30 cellular contexts compared by ENCODE assay signal in genomic region chr4:155037031-155037430, GRCh38.
"Had no signal": no experiment of that assay in that cellular context is flagged by ENCODE, and none has a peak within 500 bp of the region (broad histone marks: within the 10 kb centered on the region; RNA-seq: fewer than 3 reads in every experiment).

No MANE protein-coding gene starts in this region.

- H3K4me3 ChIP-seq: neural progenitor cell, ovary, psoas muscle, skin epidermis, smooth muscle cell, spleen, stomach, thoracic aorta, thyroid gland, tibial nerve, upper lobe of right lung, uterus had no signal

- H3K27ac ChIP-seq: neural progenitor cell, ovary, parathyroid adenoma, psoas muscle, skin epidermis, spleen, stomach, thoracic aorta, thyroid gland, tibial nerve, upper lobe of right lung, uterus had no signal

- H3K9ac ChIP-seq: neural progenitor cell, parathyroid adenoma had no signal

- H3K4me2 ChIP-seq: neural progenitor cell, smooth muscle cell had no signal

- H3K27me3 ChIP-seq: neural progenitor cell, ovary, spleen, stomach, thyroid gland, tibial nerve, upper lobe of right lung, uterus had no signal

- ATAC-seq: naive thymus-derived CD4-positive, alpha-beta T cell; natural killer cell; psoas muscle; right cardiac atrium; sciatic nerve; stimulated activated memory B cell treated with anti-CD40 and anti-IgM and Interleukin-4, amounts not matched to agents 10 μg/mL and 1 μg/mL and 100 μg/mL, for 72 hours; stimulated activated naive CD8-positive, alpha-beta T cell treated with anti-CD3 and anti-CD28 coated beads, Interleukin-15, Interleukin-2, amounts not matched to agents 100 U/mL and 50 U/mL, for 24 hours; upper lobe of right lung had no signal

- DNase-seq: naive thymus-derived CD4-positive, alpha-beta T cell; natural killer cell; occipital lobe; ovary; posterior cingulate gyrus; psoas muscle; right cardiac atrium; spleen; stimulated activated CD4-positive, alpha-beta T cell treated with anti-CD3 and anti-CD28 coated beads, Interleukin-12 subunit alpha, Interleukin-12 subunit beta, amount 100 ng/mL, for 4 hours; stimulated activated CD4-positive, alpha-beta T cell treated with anti-CD3 and anti-CD28 coated beads, Interleukin-1b, Interleukin-23, amount 100 ng/mL, for 48 hours; stimulated activated CD4-positive, alpha-beta T cell treated with anti-CD3 and anti-CD28 coated beads, Interleukin-4, amount 100 ng/mL, for 1 hour; stimulated activated CD4-positive, alpha-beta T cell treated with anti-CD3 and anti-CD28 coated beads, Interleukin-4, amount 100 ng/mL, for 4 hours; stimulated activated CD8-positive, alpha-beta memory T cell treated with anti-CD3 and anti-CD28 coated beads, Interleukin-4, amount 100 ng/mL, for 48 hours; stimulated activated naive CD4-positive, alpha-beta T cell; stimulated activated naive CD8-positive, alpha-beta T cell treated with anti-CD3 and anti-CD28 coated beads, Interleukin-15, Interleukin-2, amounts not matched to agents 100 U/mL and 50 U/mL, for 24 hours; stomach; thyroid gland; upper lobe of right lung; uterus had no signal

- H3K36me3 ChIP-seq: neural progenitor cell, ovary, spleen, stomach, thoracic aorta, thyroid gland, tibial nerve, upper lobe of right lung, uterus had no signal

- H3K4me3 Mint-ChIP-seq: naive thymus-derived CD4-positive, alpha-beta T cell; natural killer cell; nephron; neural progenitor cell; stimulated activated memory B cell treated with anti-CD40 and anti-IgM and Interleukin-4, amounts not matched to agents 10 μg/mL and 1 μg/mL and 100 μg/mL, for 72 hours; type B pancreatic cell had no signal

- H3K4me1 ChIP-seq: neural progenitor cell, parathyroid adenoma, psoas muscle, spleen, thyroid gland, tibial nerve, upper lobe of right lung, uterus had no signal

- H3K27ac Mint-ChIP-seq: naive thymus-derived CD4-positive, alpha-beta T cell; natural killer cell; nephron; neural progenitor cell; progenitor cell of endocrine pancreas; stimulated activated memory B cell treated with anti-CD40 and anti-IgM and Interleukin-4, amounts not matched to agents 10 μg/mL and 1 μg/mL and 100 μg/mL, for 72 hours; type B pancreatic cell had no signal

- H3K9me3 ChIP-seq: ovary, spleen, stomach, thoracic aorta, thyroid gland, upper lobe of right lung, uterus had no signal

- H3K27me3 Mint-ChIP-seq: progenitor cell of endocrine pancreas; stimulated activated memory B cell treated with anti-CD40 and anti-IgM and Interleukin-4, amounts not matched to agents 10 μg/mL and 1 μg/mL and 100 μg/mL, for 72 hours had no signal

- H3K4me1 Mint-ChIP-seq: naive thymus-derived CD4-positive, alpha-beta T cell; natural killer cell; nephron; neural progenitor cell; stimulated activated memory B cell treated with anti-CD40 and anti-IgM and Interleukin-4, amounts not matched to agents 10 μg/mL and 1 μg/mL and 100 μg/mL, for 72 hours had no signal

- H2AFZ ChIP-seq: neural progenitor cell, parathyroid adenoma had no signal

- H3K79me2 ChIP-seq: parathyroid adenoma had no signal

- H3K9me3 Mint-ChIP-seq: nephron, neural progenitor cell, type B pancreatic cell had no signal
